1 cellular context compared by ENCODE assay signal in genomic region chr19:33397536-33398360, GRCh38.
TF ChIP-seq lines count a peak whose summit lies in the region.

No MANE protein-coding gene starts in this region.

TF ChIP-seq in H1, 55 proteins besides CTCF, POLR2A, EP300 and RAD21 (continued from another document):
- TF ChIP-seq, protein P1, sequence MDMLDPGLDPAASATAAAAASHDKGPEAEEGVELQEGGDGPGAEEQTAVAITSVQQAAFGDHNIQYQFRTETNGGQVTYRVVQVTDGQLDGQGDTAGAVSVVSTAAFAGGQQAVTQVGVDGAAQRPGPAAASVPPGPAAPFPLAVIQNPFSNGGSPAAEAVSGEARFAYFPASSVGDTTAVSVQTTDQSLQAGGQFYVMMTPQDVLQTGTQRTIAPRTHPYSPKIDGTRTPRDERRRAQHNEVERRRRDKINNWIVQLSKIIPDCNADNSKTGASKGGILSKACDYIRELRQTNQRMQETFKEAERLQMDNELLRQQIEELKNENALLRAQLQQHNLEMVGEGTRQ (IDR thresholded peaks at IDR 0.05; ENCODE audit: low read length): no peak
- no peak for TF ChIP-seq NANOG (IDR thresholded peaks at IDR 0.05; ENCODE audit: insufficient read depth, low read depth, low read length, poor library complexity, severe bottlenecking)
- TF ChIP-seq SIN3A (conservative IDR thresholded peaks at IDR 0.05 in 1 of 2, IDR thresholded peaks at IDR 0.05 in 1 of 2; ENCODE audit: low read depth in 1 of 2, low read length in 2 of 2): no peak
- no peak for TF ChIP-seq SIRT6 (IDR thresholded peaks at IDR 0.05; ENCODE audit: low read length)
- no peak for TF ChIP-seq CEBPB (IDR thresholded peaks at IDR 0.05; ENCODE audit: low read depth, low read length)
- TF ChIP-seq POLR2AphosphoS5 (IDR thresholded peaks at IDR 0.05; ENCODE audit: low read depth, low read length): no peak
- TF ChIP-seq ZNF274 (IDR thresholded peaks at IDR 0.05; ENCODE audit: borderline replicate concordance, extremely low read depth, low read length): no peak
